ENCODE assay signal across 1 cellular context in the genomic region with DNA sequence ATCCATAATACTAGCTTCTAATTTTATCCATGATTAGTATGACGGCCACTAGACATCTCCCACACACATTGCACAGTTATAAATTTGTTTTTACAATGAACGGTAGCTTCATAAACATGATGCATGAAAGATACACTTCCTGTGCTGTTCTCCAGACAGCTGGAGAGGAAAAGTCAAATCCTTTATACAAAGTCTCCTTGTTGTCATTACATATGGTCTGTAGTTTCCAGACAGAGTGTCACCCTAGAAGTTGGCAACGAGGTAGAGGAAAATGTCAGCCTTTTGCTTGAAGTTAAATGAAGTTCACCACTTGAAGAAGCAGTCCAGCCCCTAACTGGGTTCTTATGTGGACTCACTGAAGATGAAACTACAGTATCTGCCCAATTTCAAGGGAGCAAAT.
TF ChIP-seq lines count a peak whose summit lies in the region.

No MANE protein-coding gene starts in this region.

TF ChIP-seq in K562, 482 proteins besides CTCF, POLR2A, EP300 and RAD21 (continued from another document):
- TF ChIP-seq, protein P1, sequence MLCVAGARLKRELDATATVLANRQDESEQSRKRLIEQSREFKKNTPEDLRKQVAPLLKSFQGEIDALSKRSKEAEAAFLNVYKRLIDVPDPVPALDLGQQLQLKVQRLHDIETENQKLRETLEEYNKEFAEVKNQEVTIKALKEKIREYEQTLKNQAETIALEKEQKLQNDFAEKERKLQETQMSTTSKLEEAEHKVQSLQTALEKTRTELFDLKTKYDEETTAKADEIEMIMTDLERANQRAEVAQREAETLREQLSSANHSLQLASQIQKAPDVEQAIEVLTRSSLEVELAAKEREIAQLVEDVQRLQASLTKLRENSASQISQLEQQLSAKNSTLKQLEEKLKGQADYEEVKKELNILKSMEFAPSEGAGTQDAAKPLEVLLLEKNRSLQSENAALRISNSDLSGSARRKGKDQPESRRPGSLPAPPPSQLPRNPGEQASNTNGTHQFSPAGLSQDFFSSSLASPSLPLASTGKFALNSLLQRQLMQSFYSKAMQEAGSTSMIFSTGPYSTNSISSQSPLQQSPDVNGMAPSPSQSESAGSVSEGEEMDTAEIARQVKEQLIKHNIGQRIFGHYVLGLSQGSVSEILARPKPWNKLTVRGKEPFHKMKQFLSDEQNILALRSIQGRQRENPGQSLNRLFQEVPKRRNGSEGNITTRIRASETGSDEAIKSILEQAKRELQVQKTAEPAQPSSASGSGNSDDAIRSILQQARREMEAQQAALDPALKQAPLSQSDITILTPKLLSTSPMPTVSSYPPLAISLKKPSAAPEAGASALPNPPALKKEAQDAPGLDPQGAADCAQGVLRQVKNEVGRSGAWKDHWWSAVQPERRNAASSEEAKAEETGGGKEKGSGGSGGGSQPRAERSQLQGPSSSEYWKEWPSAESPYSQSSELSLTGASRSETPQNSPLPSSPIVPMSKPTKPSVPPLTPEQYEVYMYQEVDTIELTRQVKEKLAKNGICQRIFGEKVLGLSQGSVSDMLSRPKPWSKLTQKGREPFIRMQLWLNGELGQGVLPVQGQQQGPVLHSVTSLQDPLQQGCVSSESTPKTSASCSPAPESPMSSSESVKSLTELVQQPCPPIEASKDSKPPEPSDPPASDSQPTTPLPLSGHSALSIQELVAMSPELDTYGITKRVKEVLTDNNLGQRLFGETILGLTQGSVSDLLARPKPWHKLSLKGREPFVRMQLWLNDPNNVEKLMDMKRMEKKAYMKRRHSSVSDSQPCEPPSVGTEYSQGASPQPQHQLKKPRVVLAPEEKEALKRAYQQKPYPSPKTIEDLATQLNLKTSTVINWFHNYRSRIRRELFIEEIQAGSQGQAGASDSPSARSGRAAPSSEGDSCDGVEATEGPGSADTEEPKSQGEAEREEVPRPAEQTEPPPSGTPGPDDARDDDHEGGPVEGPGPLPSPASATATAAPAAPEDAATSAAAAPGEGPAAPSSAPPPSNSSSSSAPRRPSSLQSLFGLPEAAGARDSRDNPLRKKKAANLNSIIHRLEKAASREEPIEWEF (CRISPR knock-in tag; IDR thresholded peaks at IDR 0.05) = no peak
- TF ChIP-seq CBX5 (IDR thresholded peaks at IDR 0.05; ENCODE audit: borderline replicate concordance, low read depth) (no peak), DMBX1 (CRISPR knock-in tag; IDR thresholded peaks at IDR 0.05; ENCODE audit: borderline replicate concordance) (no peak)
